34 cellular contexts compared by ENCODE assay signal in the genomic region with DNA sequence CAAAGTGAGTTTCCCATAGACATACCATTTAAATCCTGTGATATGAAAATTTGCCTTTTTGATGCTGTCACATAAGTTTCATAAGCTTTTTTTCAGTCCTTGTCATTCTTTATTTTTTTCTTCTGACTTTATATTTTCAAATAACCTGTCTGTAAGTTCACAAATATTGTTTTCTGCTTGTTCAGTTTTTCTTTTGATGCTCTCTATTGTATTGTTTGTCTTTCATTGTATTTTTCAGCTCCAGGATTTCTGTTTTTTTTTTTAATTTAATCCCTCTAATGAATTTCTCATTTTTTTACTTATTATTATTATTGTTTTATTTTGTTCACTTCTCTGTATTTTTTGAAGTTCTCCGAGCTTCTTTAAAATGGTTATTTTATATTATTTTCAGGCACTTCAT.
"Had no signal": no experiment of that assay in that cellular context is flagged by ENCODE, and none has a peak within 500 bp of the region (broad histone marks: within the 10 kb centered on the region; RNA-seq: fewer than 3 reads in every experiment).

No MANE protein-coding gene starts in this region.

- H3K27ac ChIP-seq: adrenal gland, ascending aorta, body of pancreas, brain microvascular endothelial cell, breast epithelium, cardiac muscle cell had no signal

- H3K4me1 ChIP-seq: adrenal gland, ascending aorta, body of pancreas, breast epithelium had no signal

- ATAC-seq: activated naive CD4-positive, alpha-beta T cell treated with anti-CD3 and anti-CD28 coated beads, Interleukin-2, amount 50 U/mL, for 72 hours; activated naive CD8-positive, alpha-beta T cell treated with anti-CD3 and anti-CD28 coated beads, Interleukin-2, amount 50 U/mL, for 24 hours; activated T-cell treated with anti-CD3 and anti-CD28 coated beads, Interleukin-2, amount 50 U/mL, for 4 hours; activated T-cell treated with anti-CD3 and anti-CD28 coated beads, Interleukin-2, amount 50 U/mL, for 72 hours; activated T-helper 17 cell treated with anti-CD3 and anti-CD28 coated beads, Interleukin-2, amount 50 U/mL, for 72 hours; body of pancreas had no signal

- H3K27me3 ChIP-seq: adrenal gland, ascending aorta, body of pancreas, brain microvascular endothelial cell, breast epithelium, cardiac muscle cell had no signal

- DNase-seq: activated effector memory CD4-positive, alpha-beta T cell treated with anti-CD3 and anti-CD28 coated beads, Interleukin-2, amount 50 U/mL, for 16 hours; activated effector memory CD4-positive, alpha-beta T cell treated with Interleukin-2 at 50 U/mL for 16 hours; activated gamma-delta T cell; activated gamma-delta T cell treated with Interleukin-2 at 50 U/mL for 16 hours; activated naive CD4-positive, alpha-beta T cell; activated naive CD4-positive, alpha-beta T cell treated with anti-CD3 and anti-CD28 coated beads for 36 hours; activated naive CD4-positive, alpha-beta T cell treated with anti-CD3 and anti-CD28 coated beads, Interleukin-2, amount 10 ng/mL, durations not matched to agents 7 days and 5 days; activated naive CD4-positive, alpha-beta T cell treated with anti-CD3 and anti-CD28 coated beads, Interleukin-2, amount 50 U/mL, for 16 hours; activated naive CD4-positive, alpha-beta T cell treated with Interleukin-2 at 50 U/mL for 16 hours; activated naive CD8-positive, alpha-beta T cell treated with anti-CD3 and anti-CD28 coated beads for 36 hours; activated naive CD8-positive, alpha-beta T cell treated with anti-CD3 and anti-CD28 coated beads, Interleukin-2, amount 10 ng/mL, durations not matched to agents 7 days and 5 days; activated naive CD8-positive, alpha-beta T cell treated with anti-CD3 and anti-CD28 coated beads, Interleukin-2, amount 50 U/mL, for 24 hours; activated T-cell treated with anti-CD3 and anti-CD28 coated beads, Interleukin-2, amount 50 U/mL, for 1 hour; activated T-cell treated with anti-CD3 and anti-CD28 coated beads, Interleukin-2, amount 50 U/mL, for 24 hours; activated T-cell treated with anti-CD3 and anti-CD28 coated beads, Interleukin-2, amount 50 U/mL, for 4 hours; activated T-cell treated with anti-CD3 and anti-CD28 coated beads, Interleukin-2, amount 50 U/mL, for 48 hours; activated T-cell treated with anti-CD3 and anti-CD28 coated beads, Interleukin-2, amount 50 U/mL, for 72 hours; adrenal gland; amniotic stem cell; amygdala; anterior cingulate cortex; aorta; body of pancreas; brain microvascular endothelial cell; caudate nucleus; central memory CD4-positive, alpha-beta T cell; cerebellar nuclear complex had no signal

- H3K9me3 ChIP-seq: adrenal gland, ascending aorta, body of pancreas had no signal

- FAIRE-seq: astrocyte, bronchial epithelial cell had no signal

- H3K36me3 ChIP-seq: adrenal gland, ascending aorta, brain microvascular endothelial cell, breast epithelium, cardiac muscle cell had no signal

- H3K4me3 ChIP-seq: adrenal gland, ascending aorta, body of pancreas, breast epithelium, cardiac muscle cell had no signal
